ENCODE assay signal across 16 cellular contexts in genomic region chr2:150143087-150143536, GRCh38.
DNase-seq lines count a peak whose midpoint lies in the region; ATAC-seq and TF ChIP-seq lines count a peak whose summit lies in the region.
"Had no signal": no experiment of that assay in that cellular context is flagged by ENCODE, and none has a peak within 500 bp of the region (broad histone marks: within the 10 kb centered on the region; RNA-seq: fewer than 3 reads in every experiment).

No MANE protein-coding gene starts in this region.

- H3K27ac ChIP-seq in PC-9 (peak overlapping the region; percentile 94), OCI-LY7 (ENCODE audit: low read depth, low read length, poor library complexity, severe bottlenecking) (no peak overlapping the region)
- H3K27ac ChIP-seq: Peyer's patch, transverse colon had no signal

- TF ChIP-seq CTCF in PC-9 (conservative IDR thresholded peaks at IDR 0.05) = no peak
- no peak for TF ChIP-seq CTCF in choroid plexus epithelial cell (conservative IDR thresholded peaks at IDR 0.05; ENCODE audit: low read depth, low read length)
- TF ChIP-seq CTCF in OCI-LY7 (conservative IDR thresholded peaks at IDR 0.05; ENCODE audit: low read length) = no peak

- no peaks in the 10 kb centered on the region for H3K27me3 ChIP-seq in PC-9 (ENCODE audit: insufficient read depth, low read depth)
- H3K27me3 ChIP-seq: Peyer's patch, transverse colon had no signal

- H3K4me1 ChIP-seq in PC-9 (replicated peaks; ENCODE audit: insufficient read depth) (peaks cover 22% of the 10 kb centered on the region), OCI-LY7 (ENCODE audit: insufficient read depth, low read length, poor library complexity, severe bottlenecking) (no peaks in the 10 kb centered on the region)
- H3K4me1 ChIP-seq: Peyer's patch had no signal

- no peaks in the 10 kb centered on the region for H3K9me2 ChIP-seq in PC-9 (ENCODE audit: insufficient read depth)
- H3K9me2 ChIP-seq in OCI-LY7 (ENCODE audit: insufficient read depth, low read length) = no peaks in the 10 kb centered on the region

- H3K4me2 ChIP-seq in PC-9 (peak overlapping the region; percentile 29; the same call in 1 of the 2 replicates), OCI-LY7 (ENCODE audit: low read length) (no peak overlapping the region)

- H3K4me3 ChIP-seq in PC-9 (no peak overlapping the region), choroid plexus epithelial cell (ENCODE audit: low read depth, low read length) (no peak overlapping the region), OCI-LY7 (ENCODE audit: low read depth, low read length, poor library complexity, severe bottlenecking) (no peak overlapping the region)
- H3K4me3 ChIP-seq: Peyer's patch, transverse colon had no signal

- BruUV-seq in PC-9 (replicated peaks; lab: Mats Ljungman, UMichigan) (no TSS peak), OCI-LY7 (replicated peaks; lab: Mats Ljungman, UMichigan) (no TSS peak)

- H3K36me3 ChIP-seq in PC-9 (ENCODE audit: low read depth) (no peaks in the 10 kb centered on the region), OCI-LY7 (ENCODE audit: insufficient read depth, low read length) (no peaks in the 10 kb centered on the region)
- H3K36me3 ChIP-seq: Peyer's patch, transverse colon had no signal

- DNase-seq in EL = peak; percentile 81
- peak; percentile 22 to 70 for DNase-seq in PC-9
- peak; percentile 77 for DNase-seq in choroid plexus epithelial cell (ENCODE audit: low read depth)
- peak; percentile 78 for DNase-seq in myocyte (ENCODE audit: low read depth)
- DNase-seq in NCI-H82 treated with DMSO at 0.1 percent for 48 hours (lab: John Stamatoyannopoulos, UW; ENCODE audit: unreplicated experiment) = no peak
- no peak for DNase-seq in OCI-LY7 (ENCODE audit: low spot score)
- DNase-seq in activated CD4-positive, alpha-beta T cell treated with anti-CD3 and anti-CD28 coated beads, Interleukin-2, amount 50 U/mL, for 48 hours = no peak
- DNase-seq: activated CD4-positive, alpha-beta T cell treated with anti-CD3 and anti-CD28 coated beads, Interleukin-2, amount 10 ng/mL, durations not matched to agents 7 days and 5 days; glutamatergic neuron; left cardiac atrium; naive B cell; NCI-H1436 treated with DMSO at 0.1 percent for 48 hours; Peyer's patch; T-helper 2 cell; transverse colon had no signal

- no peaks in the 10 kb centered on the region for H4K20me1 ChIP-seq in PC-9 (ENCODE audit: insufficient read depth)
- no peaks in the 10 kb centered on the region for H4K20me1 ChIP-seq in OCI-LY7 (ENCODE audit: insufficient read depth, low read length)

- POLR2A ChIA-PET in PC-9 (lab: Charles Lee; ENCODE audit: unreplicated experiment) (interaction anchor here (0.6 to 1.2 kb wide), 4 partner anchors 23 to 556 kb away, joined by 6 to 11 read pairs (median 8); no protein-coding TSS in a partner anchor), OCI-LY7 (lab: Charles Lee) (interaction anchor here (1.2 kb wide), 1 partner anchor 15 kb away, joined by 3 read pairs; no protein-coding TSS in a partner anchor)

- peaks cover 9% of the 10 kb centered on the region; the same call in 1 of the 2 replicates for H3F3A ChIP-seq in PC-9 (ENCODE audit: insufficient read depth, low read depth)

- intact Hi-C loops in PC-9 (cut with micrococcal nuclease; ENCODE audit: unreplicated experiment) (loop anchor here (1.0 to 5.0 kb wide), 3 partner anchors 10 to 384 kb away; no protein-coding TSS in a partner anchor), OCI-LY7 (cut with micrococcal nuclease; ENCODE audit: unreplicated experiment) (no loop called here)

- H3K79me2 ChIP-seq in PC-9 (ENCODE audit: low read depth) = no peaks in the 10 kb centered on the region
- H3K79me2 ChIP-seq in OCI-LY7 (ENCODE audit: insufficient read depth, low read depth, low read length) = no peaks in the 10 kb centered on the region

- CTCF ChIA-PET in PC-9 (lab: Charles Lee) (interaction anchor here (0.9 kb wide), 1 partner anchor 23 kb away, joined by 4 read pairs; no protein-coding TSS in a partner anchor), OCI-LY7 (lab: Charles Lee; ENCODE audit: unreplicated experiment) (no interaction called here)

- ATAC-seq in HG03432 (IDR thresholded peaks at IDR 0.05; ENCODE audit: unreplicated experiment) = no peak
- ATAC-seq: left cardiac atrium had no signal

- H2AFZ ChIP-seq in PC-9 (no peak overlapping the region), OCI-LY7 (ENCODE audit: low read length) (no peak overlapping the region)

- H3K9me3 ChIP-seq in PC-9 (ENCODE audit: insufficient read depth, low read depth) = 0 out of 2 replicates have a peak, but pooled peaks cover 7% of the 10 kb centered on the region
- H3K9me3 ChIP-seq in OCI-LY7 (ENCODE audit: low read length) = no peaks in the 10 kb centered on the region

Comparison
In these comparisons a context has a peak if more than half of its experiments do, and no peak if none do; other contexts are left out.
1. DNase-seq: peak in EL (single experiment), PC-9 (2 of 2), choroid plexus epithelial cell (single experiment) and myocyte (single experiment); none in NCI-H82 treated with DMSO at 0.1 percent for 48 hours (single experiment), OCI-LY7 (single experiment) and activated CD4-positive, alpha-beta T cell treated with anti-CD3 and anti-CD28 coated beads, Interleukin-2, amount 50 U/mL, for 48 hours (0 of 2).